Comparison of ENCODE assay signal across 20 cellular contexts in genomic region chr1:191707288-191707687, GRCh38.
A peak's percentile ranks its signal among the peaks of the same experiment; 100 is the strongest.
DNase-seq lines count a peak whose midpoint lies in the region; FAIRE-seq and TF ChIP-seq lines count a peak whose summit lies in the region.
"Had no signal": no experiment of that assay in that cellular context is flagged by ENCODE, and none has a peak within 500 bp of the region (broad histone marks: within the 10 kb centered on the region; RNA-seq: fewer than 3 reads in every experiment).

No MANE protein-coding gene starts in this region.

- no peaks in the 10 kb centered on the region for H3K9me3 ChIP-seq in fibroblast of lung (ENCODE audit: control insufficient read depth, insufficient read depth, low read depth, low read length)
- H3K9me3 ChIP-seq in CD4-positive, alpha-beta memory T cell (ENCODE audit: control insufficient read depth in 1 of 2, low read length in 2 of 2), result no peaks in the 10 kb centered on the region

- H3K36me3 ChIP-seq in fibroblast of lung (ENCODE audit: control insufficient read depth, insufficient read depth, low read length), result no peaks in the 10 kb centered on the region
- H3K36me3 ChIP-seq in CD4-positive, alpha-beta memory T cell (ENCODE audit: insufficient read depth, low read length), result no peaks in the 10 kb centered on the region

- H3K79me2 ChIP-seq in fibroblast of lung (ENCODE audit: control insufficient read depth, insufficient read depth, low read length), result no peaks in the 10 kb centered on the region

- H3K36me3 Mint-ChIP-seq in CD4-positive, alpha-beta memory T cell, result no peaks in the 10 kb centered on the region
- H3K36me3 Mint-ChIP-seq: CD14-positive monocyte, IgD-negative memory B cell had no signal

- no peaks in the 10 kb centered on the region for H4K20me1 ChIP-seq in fibroblast of lung (ENCODE audit: control insufficient read depth, extremely low read depth, insufficient read depth, low read length)

- POLR2A ChIA-PET in CD4-positive, alpha-beta memory T cell (lab: Charles Lee; ENCODE audit: partially characterized antibody), result no interaction called here

- no peak for TF ChIP-seq CTCF in fibroblast of lung (conservative IDR thresholded peaks at IDR 0.05 in 1 of 2, IDR thresholded peaks at IDR 0.05 in 1 of 2; ENCODE audit: low read depth in 1 of 2, low read length in 2 of 2)

- H3K27me3 Mint-ChIP-seq in CD4-positive, alpha-beta memory T cell, result no peaks in the 10 kb centered on the region
- H3K27me3 Mint-ChIP-seq: IgD-negative memory B cell had no signal

- no peaks in the 10 kb centered on the region for H3K4me1 ChIP-seq in fibroblast of lung (ENCODE audit: control insufficient read depth, extremely low read depth, insufficient read depth, low read length)
- H3K4me1 ChIP-seq in CD4-positive, alpha-beta memory T cell (ENCODE audit: insufficient read depth, low read length), result no peaks in the 10 kb centered on the region

- H3K4me3 ChIP-seq in fibroblast of lung (replicated peaks in 1 of 4; ENCODE audit: control extremely low read depth in 1 of 4, insufficient read depth in 1 of 4, low read depth in 3 of 4, low read length in 4 of 4), result no peak overlapping the region
- H3K4me3 ChIP-seq in CD4-positive, alpha-beta memory T cell (ENCODE audit: low read length in 2 of 2), result no peak overlapping the region
- H3K4me3 ChIP-seq: GM12878, SK-N-MC had no signal

- peaks cover 0 to 12% (median 1%) of the 10 kb centered on the region in 8 donors for H3K9me3 Mint-ChIP-seq in CD4-positive, alpha-beta memory T cell

- H3K27ac Mint-ChIP-seq in CD4-positive, alpha-beta memory T cell, result no peak overlapping the region
- H3K27ac Mint-ChIP-seq: CD14-positive monocyte, IgD-negative memory B cell had no signal

- H3K4me1 Mint-ChIP-seq in CD4-positive, alpha-beta memory T cell, result no peaks in the 10 kb centered on the region
- H3K4me1 Mint-ChIP-seq: CD14-positive monocyte had no signal

- H3K9ac ChIP-seq in fibroblast of lung (ENCODE audit: insufficient read depth, low read length), result no peak overlapping the region

- H3K27ac ChIP-seq in fibroblast of lung (ENCODE audit: insufficient read depth, low read length), result no peak overlapping the region
- no peak overlapping the region for H3K27ac ChIP-seq in CD4-positive, alpha-beta memory T cell (ENCODE audit: low read depth, low read length)
- H3K27ac ChIP-seq: SK-N-MC had no signal

- H3K4me3 Mint-ChIP-seq in CD4-positive, alpha-beta memory T cell, result no peak overlapping the region
- H3K4me3 Mint-ChIP-seq: CD14-positive monocyte, IgD-negative memory B cell had no signal

- no peak for FAIRE-seq in urothelium cell line (lab: Jason Lieb, UNC)
- FAIRE-seq: GM12878, RCC 7860 had no signal

- in situ Hi-C loops in SK-MEL-5 (cut with HindIII; ENCODE audit: low pct_unique_long_range_greater_than_20kb, low sequenced_read_pairs), result no loop called here

- peak; percentile 43 for DNase-seq in EL
- peak; percentile 16 for DNase-seq in SK-MEL-5 (ENCODE audit: low read depth, low spot score)
- peak; percentile 30 to 44 for DNase-seq in fibroblast of lung (ENCODE audit: low read depth in 2 of 2)
- DNase-seq in urothelium cell line (ENCODE audit: low spot score), result peak; percentile 9
- DNase-seq in CD4-positive, alpha-beta memory T cell, result no peak
- DNase-seq in NCI-H1417 (lab: John Stamatoyannopoulos, UW), result no peak
- no peak for DNase-seq in COR-L47 (lab: John Stamatoyannopoulos, UW)
- DNase-seq: DMS153, GOT3, Karpas-422, NCI-H1092, NCI-H146, NCI-H2029 treated with DMSO at 0.1 percent for 48 hours, NCI-H2171, NCI-H446 had no signal

- no peaks in the 10 kb centered on the region for H3K27me3 ChIP-seq in fibroblast of lung (ENCODE audit: control insufficient read depth, insufficient read depth, low read length)
- no peaks in the 10 kb centered on the region for H3K27me3 ChIP-seq in CD4-positive, alpha-beta memory T cell (ENCODE audit: insufficient read depth, low read length)

- intact Hi-C loops in CD4-positive, alpha-beta memory T cell (cut with micrococcal nuclease), result no loop called here

- no peak overlapping the region for H3K4me2 ChIP-seq in fibroblast of lung (ENCODE audit: extremely low read depth, insufficient read depth, low read length)

- H2AFZ ChIP-seq in fibroblast of lung (ENCODE audit: low read length), result no peak overlapping the region

- CTCF ChIA-PET in CD4-positive, alpha-beta memory T cell (lab: Charles Lee; ENCODE audit: partially characterized antibody), result no interaction called here

Comparison
In these comparisons a context has a peak if more than half of its experiments do, and no peak if none do; other contexts are left out.
1. DNase-seq: peak in EL (single experiment), SK-MEL-5 (single experiment), fibroblast of lung (2 of 2) and urothelium cell line (single experiment); none in CD4-positive, alpha-beta memory T cell (0 of 5), NCI-H1417 (0 of 3) and COR-L47 (single experiment).